8 cellular contexts compared by ENCODE assay signal in the genomic region with DNA sequence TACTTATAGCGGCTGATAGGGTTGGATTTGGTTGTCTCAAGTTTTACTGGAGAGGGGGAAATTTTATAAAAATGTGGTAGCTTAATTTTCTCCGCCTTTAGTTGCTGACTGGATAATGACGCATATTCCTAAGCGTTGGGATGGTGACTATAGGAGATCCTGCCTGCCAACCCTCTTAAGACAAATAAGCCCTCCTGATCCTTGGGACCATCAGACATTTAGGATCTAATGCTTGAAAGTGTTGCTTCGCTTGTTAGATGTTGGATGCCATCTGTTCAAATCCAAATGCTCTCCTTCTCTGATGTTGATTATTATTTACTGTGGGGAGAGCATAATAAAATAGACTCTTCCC. TPM values are rescaled to one million over a fixed set of nuclear protein-coding genes. Genes with fewer than 3 reads are reported as not detected.
A peak's percentile ranks its signal among the peaks of the same experiment; 100 is the strongest.
DNase-seq lines count a peak whose midpoint lies in the region; ATAC-seq, FAIRE-seq and TF ChIP-seq lines count a peak whose summit lies in the region.

No MANE protein-coding gene starts in this region.

- BruUV-seq in A673 (replicated peaks; lab: Mats Ljungman, UMichigan) (no TSS peak), K562 (replicated peaks; lab: Mats Ljungman, UMichigan) (no TSS peak)

- H3K36me3 ChIP-seq in A673 (ENCODE audit: insufficient read depth, low read length, poor library complexity, severe bottlenecking) = no peaks in the 10 kb centered on the region
- H3K36me3 ChIP-seq in K562 (ENCODE audit: control insufficient read depth, insufficient read depth, low read length) = no peaks in the 10 kb centered on the region
- H3K36me3 ChIP-seq in mesendoderm (ENCODE audit: control insufficient read depth, insufficient read depth, low read length) = no peaks in the 10 kb centered on the region

- no peak overlapping the region for H2BK15ac ChIP-seq in mesendoderm (replicated peaks; ENCODE audit: low read depth)

- peak overlapping the region; percentile 84 for H3K56ac ChIP-seq in mesendoderm (ENCODE audit: low read length)

- no peak for TF ChIP-seq RAD21 in K562 (CRISPR knock-in tag; conservative IDR thresholded peaks at IDR 0.05 in 1 of 2, IDR thresholded peaks at IDR 0.05 in 1 of 2)

- no peak overlapping the region for H4K5ac ChIP-seq in mesendoderm (ENCODE audit: low read length)

- 5% methylated on average over 5 of the region's 5 CpGs for WGBS in K562 (ENCODE audit: insufficient coverage, low coverage, missing lambda C conversion rate)
- no CpG with 5 or more reads among the region's 5 CpGs for WGBS in mesendoderm (ENCODE audit: extremely low coverage, insufficient coverage, low lambda C conversion rate)

- peaks cover 2% of the 10 kb centered on the region for H3K79me1 ChIP-seq in mesendoderm (ENCODE audit: low read length)

- no peak overlapping the region for H2AFZ ChIP-seq in K562 (ENCODE audit: low read depth, low read length)

- H3K9ac ChIP-seq in K562 (ENCODE audit: insufficient read depth in 1 of 2, low read depth in 2 of 2, low read length in 2 of 2) (peak overlapping the region; percentile 72 to 75; a peak in 3 of 4 replicates), mesendoderm (ENCODE audit: low read length) (peak overlapping the region; percentile 72)

- TF ChIP-seq CTCF in A673 (conservative IDR thresholded peaks at IDR 0.05; ENCODE audit: low read depth, low read length) (no peak), K562 (IDR thresholded peaks at IDR 0.05 in 2 of 3, conservative IDR thresholded peaks at IDR 0.05 in 1 of 3; ENCODE audit: insufficient read depth in 2 of 3, low read depth in 1 of 3, low read length in 3 of 3) (no peak)

- no peak overlapping the region for H4K8ac ChIP-seq in mesendoderm (ENCODE audit: low read depth, low read length)

- H3K4ac ChIP-seq in mesendoderm (ENCODE audit: low read depth, low read length) = no peak overlapping the region

- no peak overlapping the region for H2BK120ac ChIP-seq in mesendoderm (ENCODE audit: low read depth, low read length)

- peaks cover 41% of the 10 kb centered on the region for H3K4me1 ChIP-seq in A673 (ENCODE audit: insufficient read depth, low read length, poor library complexity, severe bottlenecking)
- H3K4me1 ChIP-seq in K562 (replicated peaks in 1 of 2; ENCODE audit: control insufficient read depth in 2 of 2, insufficient read depth in 2 of 2, low read length in 2 of 2) = peaks cover 13 to 44% of the 10 kb centered on the region in 2 experiments
- peaks cover 3% of the 10 kb centered on the region for H3K4me1 ChIP-seq in mesendoderm (ENCODE audit: control insufficient read depth, low read depth, low read length)

- H3K9me3 ChIP-seq in A673 (ENCODE audit: low read depth, low read length, poor library complexity, severe bottlenecking) (no peaks in the 10 kb centered on the region), K562 (replicated peaks; ENCODE audit: control insufficient read depth, insufficient read depth, low read depth, low read length) (no peaks in the 10 kb centered on the region)

- POLR2A ChIA-PET in A673 (lab: Charles Lee; ENCODE audit: low non-redundant PET) = interaction anchor here (0.6 kb wide), 1 partner anchor 249 kb away, joined by 3 read pairs; no protein-coding TSS in a partner anchor
- POLR2A ChIA-PET in K562 (lab: Yijun Ruan, JAX) = interaction anchor here (0.6 to 2.0 kb wide), 7 partner anchors 13 to 439 kb away, joined by 3 to 6 read pairs (median 3); no protein-coding TSS in a partner anchor

- peaks cover 67% of the 10 kb centered on the region for H3K79me2 ChIP-seq in K562 (ENCODE audit: control insufficient read depth, insufficient read depth, low read length)
- H3K79me2 ChIP-seq in mesendoderm (ENCODE audit: control insufficient read depth, insufficient read depth, low read length) = peaks cover 44% of the 10 kb centered on the region

- H3K4me3 ChIP-seq in A673 (ENCODE audit: low read depth, low read length, poor library complexity, severe bottlenecking) = peak overlapping the region; percentile 93
- peak overlapping the region; percentile 93 for H3K4me3 ChIP-seq in K562
- H3K4me3 ChIP-seq in mesendoderm (ENCODE audit: low read length) = peak overlapping the region; percentile 59

- peak; percentile 23 for DNase-seq in A673 (ENCODE audit: low spot score)
- peak; percentile 65 for DNase-seq in HT1080 (ENCODE audit: low read depth)
- no peak for DNase-seq in K562 (ENCODE audit: extremely low read depth in 1 of 4, low spot score in 3 of 4)
- peak; percentile 37 for DNase-seq in mesendoderm
- DNase-seq in pons (ENCODE audit: low spot score) = no peak
- no peak for DNase-seq in stimulated activated CD4-positive, alpha-beta T cell treated with anti-CD3 and anti-CD28 coated beads, Interleukin-12 subunit alpha, Interleukin-12 subunit beta, amount 100 ng/mL, for 4 hours

- no peaks in the 10 kb centered on the region for H3K9me1 ChIP-seq in K562 (ENCODE audit: control insufficient read depth, insufficient read depth, low read length)

- no peak for FAIRE-seq in K562 (lab: Jason Lieb, UNC)

- H4K20me1 ChIP-seq in K562 (replicated peaks; ENCODE audit: control insufficient read depth, insufficient read depth, low read length) = peaks cover 4% of the 10 kb centered on the region; the same call in 1 of the 2 replicates

- peaks cover 3% of the 10 kb centered on the region for H3K27me3 ChIP-seq in A673 (replicated peaks; ENCODE audit: insufficient read depth, low read depth, low read length, poor library complexity)
- no peaks in the 10 kb centered on the region for H3K27me3 ChIP-seq in K562 (ENCODE audit: control insufficient read depth in 2 of 2, insufficient read depth in 2 of 2, low read length in 2 of 2)
- H3K27me3 ChIP-seq in mesendoderm (ENCODE audit: insufficient read depth, low read length, poor library complexity) = no peaks in the 10 kb centered on the region

- H2AK5ac ChIP-seq in mesendoderm (ENCODE audit: low read length) = no peak overlapping the region

- CTCF ChIA-PET in A673 (lab: Charles Lee) = no interaction called here
- CTCF ChIA-PET in K562 (lab: Yijun Ruan, JAX; ENCODE audit: low intra/inter-chr PET ratio) = interaction anchor here (0.6 kb wide), 1 partner anchor 254 kb away, joined by 3 read pairs; no protein-coding TSS in a partner anchor

- no peak for ATAC-seq in K562
- no peak for ATAC-seq in GM21723 (IDR thresholded peaks at IDR 0.05; ENCODE audit: unreplicated experiment)
- no peak for ATAC-seq in GM19455 (IDR thresholded peaks at IDR 0.05; ENCODE audit: unreplicated experiment)

- H3K27ac ChIP-seq in A673 (ENCODE audit: low read depth, low read length, poor library complexity, severe bottlenecking) (no peak overlapping the region), K562 (ENCODE audit: extremely low read depth, low read depth, low read length) (peak overlapping the region; percentile 67), mesendoderm (ENCODE audit: low read depth, low read length) (no peak overlapping the region)

- intact Hi-C loops in A673 (cut with micrococcal nuclease; ENCODE audit: unreplicated experiment) = no loop called here
- intact Hi-C loops in K562 (cut with micrococcal nuclease) = loop anchor here (1.0 to 10.0 kb wide), 5 partner anchors 46 to 340 kb away; no protein-coding TSS in a partner anchor

- peak overlapping the region; percentile 92 for H3K4me2 ChIP-seq in K562 (ENCODE audit: insufficient read depth, low read length)
- peak overlapping the region; percentile 40 for H3K4me2 ChIP-seq in mesendoderm (ENCODE audit: low read length)

- no peak for TF ChIP-seq EP300 in K562 (IDR thresholded peaks at IDR 0.05; ENCODE audit: low read length)

- H2BK5ac ChIP-seq in mesendoderm (ENCODE audit: low read length) = no peak overlapping the region

- in situ Hi-C loops in K562 (cut with MboI) = no loop called here

- TF ChIP-seq POLR2A in K562 (conservative IDR thresholded peaks at IDR 0.05) = no peak

- no peak overlapping the region for H3K18ac ChIP-seq in mesendoderm (ENCODE audit: low read length)

- no peak overlapping the region for H3K23ac ChIP-seq in mesendoderm (ENCODE audit: low read length)

TF ChIP-seq in K562, 482 proteins besides CTCF, POLR2A, EP300 and RAD21 (continues in another document):
- TF ChIP-seq CEBPG (CRISPR knock-in tag; IDR thresholded peaks at IDR 0.05) (no peak), CEBPG (tag; conservative IDR thresholded peaks at IDR 0.05 in 1 of 2, IDR thresholded peaks at IDR 0.05 in 1 of 2) (peak in 1 of 2 experiments; percentile 23; a peak in 2 of 4 replicates), CEBPB (tag; IDR thresholded peaks at IDR 0.05) (peak; percentile 56)

RNA-seq across cellular contexts. Expression of a gene that starts 2.2 kb away (rescaled TPM):
- 31.9 and 36.8 TPM in 2 replicates for total RNA-seq in A673 (2021)
- 24.9 and 30.3 TPM in 2 replicates for total RNA-seq in HT1080 (2014; rRNA removed; shearing (Covaris generic))
- polyA plus RNA-seq in HT1080 (2015; cell fraction: cytosol; rRNA removed) = 15.3 and 20.3 TPM in 2 replicates
- 31.6 and 41.6 TPM in 2 replicates for polyA plus RNA-seq in HT1080 (2015; cell fraction: nucleus; rRNA removed)
- total RNA-seq in K562 (2011; cell fraction: chromatin; rRNA removed; ENCODE audit: low replicate concordance) = 50.9 and 149 TPM in 2 replicates
- 21.8 and 31.8 TPM in 2 replicates for total RNA-seq in K562 (2011; cell fraction: nucleolus; rRNA removed)
- 43.3 and 46.7 TPM in 2 replicates for total RNA-seq in K562 (2011; cell fraction: nucleoplasm; rRNA removed)
- total RNA-seq in K562 (2014; rRNA removed) = 21.2 and 21.4 TPM in 2 replicates
- total RNA-seq in K562 (2014; rRNA removed; fragmentation: Illumina TruSeq; extraction: Trizol) = 24.1 and 27.3 TPM in 2 replicates
- 29.9 and 32.6 TPM in 2 replicates for total RNA-seq in K562 (2015; rRNA removed; fragmentation: Illumina TruSeq; extraction: Trizol)
- 17.1 and 23.1 TPM in 2 replicates for total RNA-seq in K562 (2021)
- polyA plus RNA-seq in K562 (2011; rRNA removed) = 28.4 and 31.1 TPM in 2 replicates
- 15.8 and 20.2 TPM in 2 replicates for polyA plus RNA-seq in K562 (2011; cell fraction: cytosol; rRNA removed)
- 45.9 and 58.3 TPM in 2 replicates for polyA plus RNA-seq in K562 (2011; cell fraction: nucleus; rRNA removed)
- 16.1 and 24.1 TPM in 2 replicates for polyA plus RNA-seq in K562 (2012)
- polyA plus RNA-seq in K562 (2014; fragmentation: Illumina TruSeq; extraction: Trizol) = 22.1 and 26.8 TPM in 2 replicates
- 1 to 10 TPM; 3.1 to 3.4 TPM for polyA plus RNA-seq in K562 (2014; fragmentation: Nextera tagmentation; extraction: Ambion mirVana)
- polyA plus RNA-seq in K562 (2014; rRNA removed) = 13.1 and 15.0 TPM in 2 replicates
- polyA minus RNA-seq in K562 (2011; rRNA and poly(A)+ RNA removed) = 127 and 148 TPM in 2 replicates
- polyA minus RNA-seq in K562 (2011; cell fraction: cytosol; rRNA and poly(A)+ RNA removed) = 23.8 and 34.2 TPM in 2 replicates
- polyA minus RNA-seq in K562 (2011; cell fraction: nucleus; rRNA and poly(A)+ RNA removed) = 42.3 and 86.1 TPM in 2 replicates
- 45.1 TPM for polyA plus RNA-seq in mesendoderm (2013, experiment 1 of 2)
- polyA plus RNA-seq in mesendoderm (2013, experiment 2 of 2) = 44.1 TPM

Comparison
In these comparisons a context has a peak if more than half of its experiments do, and no peak if none do; other contexts are left out.
1. DNase-seq: peak in A673 (single experiment), HT1080 (single experiment) and mesendoderm (single experiment); none in K562 (0 of 4), pons (single experiment) and stimulated activated CD4-positive, alpha-beta T cell treated with anti-CD3 and anti-CD28 coated beads, Interleukin-12 subunit alpha, Interleukin-12 subunit beta, amount 100 ng/mL, for 4 hours (single experiment).
2. Peak in every context shown above with its lines, with median percentiles within 50 percentile points of each other: H3K4me3 ChIP-seq.